1 cellular context compared by ENCODE assay signal in the genomic region with DNA sequence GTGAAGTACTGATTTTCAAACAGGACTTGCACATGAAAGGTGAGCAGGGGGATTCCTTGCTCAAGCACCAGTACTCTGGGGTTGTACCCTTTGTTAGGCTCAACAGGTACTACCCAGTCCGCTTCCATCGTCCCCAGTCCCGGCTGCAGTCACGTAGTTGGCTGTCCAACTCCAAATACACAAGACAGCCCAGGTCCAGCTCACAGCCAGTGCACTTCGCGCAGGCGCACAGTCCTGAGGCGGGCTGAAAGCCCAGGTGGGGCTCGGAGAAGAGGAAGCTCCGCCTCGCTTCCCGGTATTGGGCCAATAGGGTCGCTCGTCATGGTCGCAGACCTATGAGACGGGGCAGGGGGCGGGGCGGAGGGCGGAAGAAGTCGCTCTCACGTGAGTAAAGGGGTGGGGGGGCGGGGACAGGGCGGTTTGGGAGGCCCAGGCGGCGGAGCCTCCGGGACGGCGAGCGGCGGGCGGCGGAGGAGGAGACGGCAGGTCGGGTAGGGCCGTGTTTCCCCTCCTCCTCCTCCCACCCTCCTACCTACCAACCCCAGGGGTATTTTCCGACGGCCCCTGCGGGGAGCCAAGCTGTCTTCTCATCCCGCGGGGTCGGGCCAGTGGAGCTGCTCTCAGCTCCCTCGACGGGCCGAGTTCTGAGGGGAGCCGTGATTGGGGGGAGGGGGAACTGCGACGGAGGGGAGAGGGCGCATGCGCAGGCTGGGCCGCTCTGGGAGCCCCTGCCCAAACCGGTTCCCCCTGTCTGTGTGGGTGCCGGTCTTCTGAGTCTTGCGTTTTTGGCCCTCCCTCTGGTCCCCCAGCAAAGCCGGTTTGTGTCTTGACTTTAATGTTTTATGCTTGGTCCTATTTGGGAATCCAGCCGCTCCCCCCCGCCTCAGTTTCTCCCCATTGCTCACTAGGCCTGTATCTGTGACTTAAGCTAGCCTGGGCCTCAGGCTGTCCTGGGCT.
A peak's percentile ranks its signal among the peaks of the same experiment; 100 is the strongest.
TF ChIP-seq lines count a peak whose summit lies in the region.

A gene (plus strand): TSS at position 418 of the 957 bp plus-strand sequence. CDS start 16,040 bp downstream, outside the sequence.

TF ChIP-seq in HepG2, 621 proteins besides CTCF, POLR2A, EP300 and RAD21 (continued from another document and continues in another):
- TF ChIP-seq ZNF605 (CRISPR knock-in tag; IDR thresholded peaks at IDR 0.05): no peak
- TF ChIP-seq, protein P1, sequence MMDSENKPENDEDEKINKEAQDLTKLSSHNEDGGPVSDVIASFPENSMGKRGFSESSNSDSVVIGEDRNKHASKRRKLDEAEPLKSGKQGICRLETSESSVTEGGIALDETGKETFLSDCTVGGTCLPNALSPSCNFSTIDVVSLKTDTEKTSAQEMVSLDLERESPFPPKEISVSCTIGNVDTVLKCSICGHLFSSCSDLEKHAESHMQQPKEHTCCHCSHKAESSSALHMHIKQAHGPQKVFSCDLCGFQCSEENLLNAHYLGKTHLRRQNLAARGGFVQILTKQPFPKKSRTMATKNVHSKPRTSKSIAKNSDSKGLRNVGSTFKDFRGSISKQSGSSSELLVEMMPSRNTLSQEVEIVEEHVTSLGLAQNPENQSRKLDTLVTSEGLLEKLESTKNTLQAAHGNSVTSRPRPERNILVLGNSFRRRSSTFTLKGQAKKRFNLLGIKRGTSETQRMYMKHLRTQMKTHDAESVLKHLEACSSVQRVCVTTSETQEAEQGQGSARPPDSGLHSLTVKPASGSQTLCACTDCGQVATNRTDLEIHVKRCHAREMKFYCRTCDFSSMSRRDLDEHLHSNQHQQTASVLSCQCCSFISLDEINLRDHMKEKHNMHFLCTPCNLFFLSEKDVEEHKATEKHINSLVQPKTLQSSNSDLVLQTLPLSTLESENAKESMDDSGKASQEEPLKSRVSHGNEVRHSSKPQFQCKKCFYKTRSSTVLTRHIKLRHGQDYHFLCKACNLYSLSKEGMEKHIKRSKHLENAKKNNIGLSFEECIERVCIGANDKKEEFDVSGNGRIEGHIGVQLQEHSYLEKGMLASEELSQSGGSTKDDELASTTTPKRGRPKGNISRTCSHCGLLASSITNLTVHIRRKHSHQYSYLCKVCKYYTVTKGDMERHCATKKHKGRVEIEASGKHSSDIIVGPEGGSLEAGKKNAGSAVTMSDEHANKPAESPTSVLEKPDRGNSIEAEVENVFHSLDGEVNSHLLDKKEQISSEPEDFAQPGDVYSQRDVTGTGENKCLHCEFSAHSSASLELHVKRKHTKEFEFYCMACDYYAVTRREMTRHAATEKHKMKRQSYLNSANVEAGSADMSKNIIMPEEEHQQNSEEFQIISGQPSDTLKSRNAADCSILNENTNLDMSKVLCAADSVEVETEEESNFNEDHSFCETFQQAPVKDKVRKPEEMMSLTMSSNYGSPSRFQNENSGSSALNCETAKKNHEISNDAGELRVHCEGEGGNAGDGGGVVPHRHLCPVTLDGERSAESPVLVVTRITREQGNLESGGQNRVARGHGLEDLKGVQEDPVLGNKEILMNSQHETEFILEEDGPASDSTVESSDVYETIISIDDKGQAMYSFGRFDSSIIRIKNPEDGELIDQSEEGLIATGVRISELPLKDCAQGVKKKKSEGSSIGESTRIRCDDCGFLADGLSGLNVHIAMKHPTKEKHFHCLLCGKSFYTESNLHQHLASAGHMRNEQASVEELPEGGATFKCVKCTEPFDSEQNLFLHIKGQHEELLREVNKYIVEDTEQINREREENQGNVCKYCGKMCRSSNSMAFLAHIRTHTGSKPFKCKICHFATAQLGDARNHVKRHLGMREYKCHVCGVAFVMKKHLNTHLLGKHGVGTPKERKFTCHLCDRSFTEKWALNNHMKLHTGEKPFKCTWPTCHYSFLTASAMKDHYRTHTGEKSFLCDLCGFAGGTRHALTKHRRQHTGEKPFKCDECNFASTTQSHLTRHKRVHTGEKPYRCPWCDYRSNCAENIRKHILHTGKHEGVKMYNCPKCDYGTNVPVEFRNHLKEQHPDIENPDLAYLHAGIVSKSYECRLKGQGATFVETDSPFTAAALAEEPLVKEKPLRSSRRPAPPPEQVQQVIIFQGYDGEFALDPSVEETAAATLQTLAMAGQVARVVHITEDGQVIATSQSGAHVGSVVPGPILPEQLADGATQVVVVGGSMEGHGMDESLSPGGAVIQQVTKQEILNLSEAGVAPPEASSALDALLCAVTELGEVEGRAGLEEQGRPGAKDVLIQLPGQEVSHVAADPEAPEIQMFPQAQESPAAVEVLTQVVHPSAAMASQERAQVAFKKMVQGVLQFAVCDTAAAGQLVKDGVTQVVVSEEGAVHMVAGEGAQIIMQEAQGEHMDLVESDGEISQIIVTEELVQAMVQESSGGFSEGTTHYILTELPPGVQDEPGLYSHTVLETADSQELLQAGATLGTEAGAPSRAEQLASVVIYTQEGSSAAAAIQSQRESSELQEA (CRISPR knock-in tag; IDR thresholded peaks at IDR 0.05; ENCODE audit: not compliant biosample characterization): no peak
- TF ChIP-seq RFXAP (CRISPR knock-in tag; IDR thresholded peaks at IDR 0.05; ENCODE audit: borderline replicate concordance): 0 out of 2 replicates have a peak, but pooled peaks have one; percentile 52
- TF ChIP-seq, protein P2, sequence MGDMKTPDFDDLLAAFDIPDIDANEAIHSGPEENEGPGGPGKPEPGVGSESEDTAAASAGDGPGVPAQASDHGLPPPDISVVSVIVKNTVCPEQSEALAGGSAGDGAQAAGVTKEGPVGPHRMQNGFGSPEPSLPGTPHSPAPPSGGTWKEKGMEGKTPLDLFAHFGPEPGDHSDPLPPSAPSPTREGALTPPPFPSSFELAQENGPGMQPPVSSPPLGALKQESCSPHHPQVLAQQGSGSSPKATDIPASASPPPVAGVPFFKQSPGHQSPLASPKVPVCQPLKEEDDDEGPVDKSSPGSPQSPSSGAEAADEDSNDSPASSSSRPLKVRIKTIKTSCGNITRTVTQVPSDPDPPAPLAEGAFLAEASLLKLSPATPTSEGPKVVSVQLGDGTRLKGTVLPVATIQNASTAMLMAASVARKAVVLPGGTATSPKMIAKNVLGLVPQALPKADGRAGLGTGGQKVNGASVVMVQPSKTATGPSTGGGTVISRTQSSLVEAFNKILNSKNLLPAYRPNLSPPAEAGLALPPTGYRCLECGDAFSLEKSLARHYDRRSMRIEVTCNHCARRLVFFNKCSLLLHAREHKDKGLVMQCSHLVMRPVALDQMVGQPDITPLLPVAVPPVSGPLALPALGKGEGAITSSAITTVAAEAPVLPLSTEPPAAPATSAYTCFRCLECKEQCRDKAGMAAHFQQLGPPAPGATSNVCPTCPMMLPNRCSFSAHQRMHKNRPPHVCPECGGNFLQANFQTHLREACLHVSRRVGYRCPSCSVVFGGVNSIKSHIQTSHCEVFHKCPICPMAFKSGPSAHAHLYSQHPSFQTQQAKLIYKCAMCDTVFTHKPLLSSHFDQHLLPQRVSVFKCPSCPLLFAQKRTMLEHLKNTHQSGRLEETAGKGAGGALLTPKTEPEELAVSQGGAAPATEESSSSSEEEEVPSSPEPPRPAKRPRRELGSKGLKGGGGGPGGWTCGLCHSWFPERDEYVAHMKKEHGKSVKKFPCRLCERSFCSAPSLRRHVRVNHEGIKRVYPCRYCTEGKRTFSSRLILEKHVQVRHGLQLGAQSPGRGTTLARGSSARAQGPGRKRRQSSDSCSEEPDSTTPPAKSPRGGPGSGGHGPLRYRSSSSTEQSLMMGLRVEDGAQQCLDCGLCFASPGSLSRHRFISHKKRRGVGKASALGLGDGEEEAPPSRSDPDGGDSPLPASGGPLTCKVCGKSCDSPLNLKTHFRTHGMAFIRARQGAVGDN (CRISPR knock-in tag; IDR thresholded peaks at IDR 0.05): peak; percentile 84
- TF ChIP-seq NKX3-1 (CRISPR knock-in tag; IDR thresholded peaks at IDR 0.05): 0 out of 2 replicates have a peak, but pooled peaks have one; percentile 31
- TF ChIP-seq ZNF317 (CRISPR knock-in tag; IDR thresholded peaks at IDR 0.05): peak; percentile 100
- peak; percentile 13; the same call in 1 of the 2 replicates for TF ChIP-seq DR1 (CRISPR knock-in tag; IDR thresholded peaks at IDR 0.05)
- TF ChIP-seq RNF2 (conservative IDR thresholded peaks at IDR 0.05; ENCODE audit: low read depth): no peak
- TF ChIP-seq, protein P3, sequence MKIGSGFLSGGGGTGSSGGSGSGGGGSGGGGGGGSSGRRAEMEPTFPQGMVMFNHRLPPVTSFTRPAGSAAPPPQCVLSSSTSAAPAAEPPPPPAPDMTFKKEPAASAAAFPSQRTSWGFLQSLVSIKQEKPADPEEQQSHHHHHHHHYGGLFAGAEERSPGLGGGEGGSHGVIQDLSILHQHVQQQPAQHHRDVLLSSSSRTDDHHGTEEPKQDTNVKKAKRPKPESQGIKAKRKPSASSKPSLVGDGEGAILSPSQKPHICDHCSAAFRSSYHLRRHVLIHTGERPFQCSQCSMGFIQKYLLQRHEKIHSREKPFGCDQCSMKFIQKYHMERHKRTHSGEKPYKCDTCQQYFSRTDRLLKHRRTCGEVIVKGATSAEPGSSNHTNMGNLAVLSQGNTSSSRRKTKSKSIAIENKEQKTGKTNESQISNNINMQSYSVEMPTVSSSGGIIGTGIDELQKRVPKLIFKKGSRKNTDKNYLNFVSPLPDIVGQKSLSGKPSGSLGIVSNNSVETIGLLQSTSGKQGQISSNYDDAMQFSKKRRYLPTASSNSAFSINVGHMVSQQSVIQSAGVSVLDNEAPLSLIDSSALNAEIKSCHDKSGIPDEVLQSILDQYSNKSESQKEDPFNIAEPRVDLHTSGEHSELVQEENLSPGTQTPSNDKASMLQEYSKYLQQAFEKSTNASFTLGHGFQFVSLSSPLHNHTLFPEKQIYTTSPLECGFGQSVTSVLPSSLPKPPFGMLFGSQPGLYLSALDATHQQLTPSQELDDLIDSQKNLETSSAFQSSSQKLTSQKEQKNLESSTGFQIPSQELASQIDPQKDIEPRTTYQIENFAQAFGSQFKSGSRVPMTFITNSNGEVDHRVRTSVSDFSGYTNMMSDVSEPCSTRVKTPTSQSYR (CRISPR knock-in tag; IDR thresholded peaks at IDR 0.05; ENCODE audit: borderline replicate concordance): peak; percentile 85
- 0 out of 2 replicates have a peak, but pooled peaks have one; percentile 20 for TF ChIP-seq ZNF510 (CRISPR knock-in tag; IDR thresholded peaks at IDR 0.05; ENCODE audit: low read depth)
- TF ChIP-seq ZNF589 (CRISPR knock-in tag; conservative IDR thresholded peaks at IDR 0.05): no peak
- TF ChIP-seq, protein P4, sequence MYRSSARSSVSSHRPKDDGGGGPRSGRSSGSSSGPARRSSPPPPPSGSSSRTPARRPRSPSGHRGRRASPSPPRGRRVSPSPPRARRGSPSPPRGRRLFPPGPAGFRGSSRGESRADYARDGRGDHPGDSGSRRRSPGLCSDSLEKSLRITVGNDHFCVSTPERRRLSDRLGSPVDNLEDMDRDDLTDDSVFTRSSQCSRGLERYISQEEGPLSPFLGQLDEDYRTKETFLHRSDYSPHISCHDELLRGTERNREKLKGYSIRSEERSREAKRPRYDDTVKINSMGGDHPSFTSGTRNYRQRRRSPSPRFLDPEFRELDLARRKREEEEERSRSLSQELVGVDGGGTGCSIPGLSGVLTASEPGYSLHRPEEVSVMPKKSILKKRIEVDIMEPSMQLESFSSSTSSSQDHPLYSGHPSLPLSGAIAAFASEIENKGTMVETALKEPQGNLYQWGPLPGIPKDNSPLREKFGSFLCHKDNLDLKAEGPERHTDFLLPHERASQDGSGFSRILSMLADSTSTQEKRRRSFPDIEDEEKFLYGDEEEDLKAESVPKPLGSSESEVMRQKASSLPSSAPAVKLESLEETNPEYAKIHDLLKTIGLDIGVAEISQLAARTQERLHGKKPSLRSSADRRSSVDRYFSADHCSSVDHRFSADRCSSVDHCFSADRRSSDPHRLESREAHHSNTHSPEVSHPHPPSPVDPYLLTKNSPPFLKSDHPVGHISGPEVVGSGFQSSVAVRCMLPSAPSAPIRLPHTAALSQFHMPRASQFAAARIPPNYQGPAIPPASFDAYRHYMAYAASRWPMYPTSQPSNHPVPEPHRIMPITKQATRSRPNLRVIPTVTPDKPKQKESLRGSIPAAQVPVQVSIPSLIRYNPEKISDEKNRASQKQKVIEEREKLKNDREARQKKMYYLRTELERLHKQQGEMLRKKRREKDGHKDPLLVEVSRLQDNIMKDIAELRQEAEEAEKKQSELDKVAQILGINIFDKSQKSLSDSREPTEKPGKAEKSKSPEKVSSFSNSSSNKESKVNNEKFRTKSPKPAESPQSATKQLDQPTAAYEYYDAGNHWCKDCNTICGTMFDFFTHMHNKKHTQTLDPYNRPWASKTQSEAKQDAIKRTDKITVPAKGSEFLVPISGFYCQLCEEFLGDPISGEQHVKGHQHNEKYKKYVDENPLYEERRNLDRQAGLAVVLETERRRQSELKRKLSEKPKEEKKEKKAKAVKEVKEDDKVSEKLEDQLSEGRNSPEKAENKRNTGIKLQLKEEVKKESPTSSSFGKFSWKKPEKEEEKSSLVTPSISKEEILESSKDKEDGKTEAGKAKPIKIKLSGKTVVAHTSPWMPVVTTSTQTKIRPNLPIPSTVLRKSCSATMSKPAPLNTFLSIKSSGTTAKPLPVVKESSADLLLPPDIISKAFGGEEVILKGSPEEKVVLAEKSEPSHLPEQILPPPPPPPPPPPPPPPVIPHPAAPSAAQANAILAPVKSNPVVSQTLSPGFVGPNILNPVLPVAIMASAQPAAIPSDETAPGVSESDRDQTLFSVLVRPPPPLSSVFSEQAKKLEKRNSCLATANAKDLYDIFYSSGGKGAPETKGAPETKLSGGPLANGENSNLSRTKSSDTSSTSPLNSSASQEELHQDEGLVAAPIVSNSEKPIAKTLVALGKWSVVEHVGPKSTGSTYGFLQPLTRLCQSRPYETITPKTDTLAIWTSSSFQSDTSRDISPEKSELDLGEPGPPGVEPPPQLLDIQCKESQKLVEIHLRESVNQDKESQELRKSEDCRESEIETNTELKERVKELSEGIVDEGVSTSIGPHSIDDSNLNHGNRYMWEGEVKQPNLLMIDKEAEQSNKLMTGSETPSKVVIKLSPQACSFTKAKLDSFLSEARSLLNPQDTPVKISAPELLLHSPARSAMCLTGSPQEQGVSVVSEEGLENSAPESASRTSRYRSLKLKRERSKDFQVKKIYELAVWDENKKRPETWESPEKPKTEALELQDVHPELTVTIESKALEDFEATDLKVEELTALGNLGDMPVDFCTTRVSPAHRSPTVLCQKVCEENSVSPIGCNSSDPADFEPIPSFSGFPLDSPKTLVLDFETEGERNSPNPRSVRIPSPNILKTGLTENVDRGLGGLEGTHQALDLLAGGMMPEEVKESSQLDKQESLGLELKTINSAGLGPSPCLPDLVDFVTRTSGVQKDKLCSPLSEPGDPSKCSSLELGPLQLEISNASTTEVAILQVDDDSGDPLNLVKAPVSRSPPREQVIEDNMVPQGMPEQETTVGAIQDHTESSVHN (CRISPR knock-in tag; IDR thresholded peaks at IDR 0.05): 0 out of 2 replicates have a peak, but pooled peaks have one; percentile 28
- TF ChIP-seq SSRP1 (CRISPR knock-in tag; IDR thresholded peaks at IDR 0.05): no peak; the same call in 1 of the 2 replicates
- TF ChIP-seq, protein P5, sequence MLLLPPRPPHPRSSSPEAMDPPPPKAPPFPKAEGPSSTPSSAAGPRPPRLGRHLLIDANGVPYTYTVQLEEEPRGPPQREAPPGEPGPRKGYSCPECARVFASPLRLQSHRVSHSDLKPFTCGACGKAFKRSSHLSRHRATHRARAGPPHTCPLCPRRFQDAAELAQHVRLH (CRISPR knock-in tag; IDR thresholded peaks at IDR 0.05; ENCODE audit: borderline replicate concordance, low read depth): peak; percentile 32; the same call in 1 of the 2 replicates
- TF ChIP-seq HNRNPK (IDR thresholded peaks at IDR 0.05; ENCODE audit: low read depth, low read length, poor library complexity, severe bottlenecking): peak; percentile 96
- TF ChIP-seq, protein P6, sequence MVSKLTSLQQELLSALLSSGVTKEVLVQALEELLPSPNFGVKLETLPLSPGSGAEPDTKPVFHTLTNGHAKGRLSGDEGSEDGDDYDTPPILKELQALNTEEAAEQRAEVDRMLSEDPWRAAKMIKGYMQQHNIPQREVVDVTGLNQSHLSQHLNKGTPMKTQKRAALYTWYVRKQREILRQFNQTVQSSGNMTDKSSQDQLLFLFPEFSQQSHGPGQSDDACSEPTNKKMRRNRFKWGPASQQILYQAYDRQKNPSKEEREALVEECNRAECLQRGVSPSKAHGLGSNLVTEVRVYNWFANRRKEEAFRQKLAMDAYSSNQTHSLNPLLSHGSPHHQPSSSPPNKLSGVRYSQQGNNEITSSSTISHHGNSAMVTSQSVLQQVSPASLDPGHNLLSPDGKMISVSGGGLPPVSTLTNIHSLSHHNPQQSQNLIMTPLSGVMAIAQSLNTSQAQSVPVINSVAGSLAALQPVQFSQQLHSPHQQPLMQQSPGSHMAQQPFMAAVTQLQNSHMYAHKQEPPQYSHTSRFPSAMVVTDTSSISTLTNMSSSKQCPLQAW (CRISPR knock-in tag; IDR thresholded peaks at IDR 0.05): peak; percentile 51; the same call in 1 of the 2 replicates
- no peak for TF ChIP-seq ATM (IDR thresholded peaks at IDR 0.05; ENCODE audit: borderline replicate concordance)
